Comparison of ENCODE assay signal across 6 cellular contexts in the genomic region with DNA sequence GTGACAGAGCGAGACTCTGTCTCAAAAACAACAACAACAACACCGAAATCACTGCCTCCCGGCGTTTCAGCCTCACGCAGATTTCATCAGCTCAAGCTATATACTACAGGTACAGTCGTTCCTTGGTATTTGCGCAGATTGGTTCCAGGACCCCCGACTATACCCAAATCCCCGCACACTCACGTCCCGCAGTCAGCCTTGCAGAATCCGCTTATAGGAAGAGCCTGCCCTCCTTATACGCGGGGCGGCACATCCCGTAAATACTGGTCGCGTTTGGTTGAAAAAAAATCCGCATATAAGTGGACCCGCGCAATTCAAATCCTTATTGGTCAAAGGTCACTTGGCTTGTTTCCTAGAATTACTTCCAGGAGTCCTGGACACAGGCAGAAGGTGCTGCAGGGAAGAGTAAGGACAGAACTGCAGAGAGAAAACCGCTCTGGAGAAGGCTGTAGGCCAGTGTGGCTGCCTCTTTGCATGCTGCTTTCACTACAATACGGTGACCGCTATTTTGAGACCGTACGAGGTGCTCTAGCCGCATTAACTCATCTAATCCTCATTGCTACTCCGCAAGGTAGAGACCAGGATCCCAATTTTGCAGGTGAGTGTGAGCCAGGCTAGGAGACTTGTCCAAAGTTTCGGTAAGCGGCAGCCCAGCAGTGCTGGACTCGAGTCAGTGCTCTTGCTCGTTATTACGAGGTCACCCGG. TPM values are rescaled to one million over a fixed set of nuclear protein-coding genes. Genes with fewer than 3 reads are reported as not detected.
A peak's percentile ranks its signal among the peaks of the same experiment; 100 is the strongest.
DNase-seq lines count a peak whose midpoint lies in the region; ATAC-seq and TF ChIP-seq lines count a peak whose summit lies in the region.

No MANE protein-coding gene starts in this region.

- TF ChIP-seq POLR2A in vagina (IDR thresholded peaks at IDR 0.05), result no peak

- DNase-seq in GM12864 (ENCODE audit: low read depth), result no peak
- DNase-seq in RWPE1 (ENCODE audit: low spot score), result no peak
- no peak for DNase-seq in vagina (ENCODE audit: extremely low spot score in 2 of 2)
- DNase-seq in RPMI8226, result no peak

- peaks cover 0 to 10% of the 10 kb centered on the region in 2 donors for H3K36me3 ChIP-seq in vagina

- no peak for TF ChIP-seq CTCF in GM12864 (IDR thresholded peaks at IDR 0.05; ENCODE audit: low read depth, low read length, missing control alignments)
- no peak for TF ChIP-seq CTCF in RWPE1 (conservative IDR thresholded peaks at IDR 0.05; ENCODE audit: low read depth)
- TF ChIP-seq CTCF in vagina (IDR thresholded peaks at IDR 0.05), result no peak

- H3K4me3 ChIP-seq in GM12864 (ENCODE audit: low read depth, low read length) (peak overlapping the region; percentile 89), iPS-11a (ENCODE audit: low read depth, low read length) (peak overlapping the region; percentile 99), vagina (peak overlapping the region; percentile 85 to 91)

- peaks cover 21% of the 10 kb centered on the region for H3K4me1 ChIP-seq in vagina

- H3K9me3 ChIP-seq in vagina, result no peaks in the 10 kb centered on the region

- intact Hi-C loops in vagina (cut with DNase I), result no loop called here

- H3K27ac ChIP-seq in RWPE1, result peak overlapping the region; percentile 76
- H3K27ac ChIP-seq in vagina, result peak overlapping the region; percentile 70

- ATAC-seq in GM18511 (IDR thresholded peaks at IDR 0.05; ENCODE audit: unreplicated experiment), result no peak

- POLR2A ChIA-PET in RWPE1 (lab: Yijun Ruan, JAX; ENCODE audit: low non-redundant PET), result no interaction called here

- H3K27me3 ChIP-seq in vagina, result no peaks in the 10 kb centered on the region

- CTCF ChIA-PET in RWPE1 (lab: Yijun Ruan, JAX), result interaction anchor here (0.7 to 0.8 kb wide), 2 partner anchors 25 to 70 kb away, joined by 4 to 5 read pairs; no protein-coding TSS in a partner anchor

RNA-seq across cellular contexts. Expression of gene NDUFAB1, which starts 0.7 kb away (rescaled TPM):
- 68.8 TPM for total RNA-seq in vagina

RNA-seq across cellular contexts. Expression of gene UBFD1, which starts 37.9 kb away (rescaled TPM):
- total RNA-seq in vagina, result 57.2 TPM

RNA-seq across cellular contexts. Expression of gene EARS2, which starts 38.2 kb away (rescaled TPM):
- total RNA-seq in vagina, result 46.7 TPM

RNA-seq across cellular contexts. Expression of gene PALB2, which starts 45.7 kb away (rescaled TPM):
- total RNA-seq in vagina, result 10.1 TPM

RNA-seq across cellular contexts. Expression of gene DCTN5, which starts 45.9 kb away (rescaled TPM):
- total RNA-seq in vagina, result 23.6 TPM
